Comparison of ENCODE assay signal across 17 cellular contexts in genomic region chr5:158068964-158069363, GRCh38.
"Had no signal": no experiment of that assay in that cellular context is flagged by ENCODE, and none has a peak within 500 bp of the region (broad histone marks: within the 10 kb centered on the region; RNA-seq: fewer than 3 reads in every experiment).

No MANE protein-coding gene starts in this region.

- H3K4me3 ChIP-seq: colonic mucosa, heart left ventricle, suprapubic skin, tibial artery, upper lobe of left lung, uterus had no signal

- ATAC-seq: left colon; natural killer cell treated with Interleukin-12 subunit alpha and Interleukin-12 subunit beta and Interleukin-15 and Interleukin-18, amount 100 ng/mL, for 72 hours; stimulated activated effector memory CD8-positive, alpha-beta T cell treated with anti-CD3 and anti-CD28 coated beads, Interleukin-12 subunit alpha, Interleukin-12 subunit beta, amount 100 ng/mL, for 72 hours; stimulated activated naive CD8-positive, alpha-beta T cell treated with anti-CD3 and anti-CD28 coated beads, Interleukin-15, Interleukin-2, amounts not matched to agents 100 U/mL and 50 U/mL, for 24 hours had no signal

- H3K4me1 ChIP-seq: colonic mucosa, upper lobe of left lung had no signal

- H3K36me3 ChIP-seq: colonic mucosa, heart left ventricle, suprapubic skin, tibial artery, upper lobe of left lung, uterus had no signal

- H3K27ac ChIP-seq: colonic mucosa, heart left ventricle, suprapubic skin, tibial artery, upper lobe of left lung had no signal

- DNase-seq: colonic mucosa; dermis blood vessel endothelial cell; erythroblast; heart left ventricle; hippocampal formation; left colon; mammary epithelial cell; posterior cingulate gyrus; stimulated activated CD4-positive, alpha-beta T cell treated with anti-CD3 and anti-CD28 coated beads, Interleukin-4, amount 100 ng/mL, for 1 hour; stimulated activated CD8-positive, alpha-beta memory T cell treated with anti-CD3 and anti-CD28 coated beads, Interleukin-4, amount 100 ng/mL, for 48 hours; stimulated activated naive CD8-positive, alpha-beta T cell treated with anti-CD3 and anti-CD28 coated beads, Interleukin-15, Interleukin-2, amounts not matched to agents 100 U/mL and 50 U/mL, for 24 hours; tibial artery; upper lobe of left lung; uterus had no signal

- H3K9me3 ChIP-seq: colonic mucosa, heart left ventricle, suprapubic skin, tibial artery, upper lobe of left lung, uterus had no signal

- H3K27me3 ChIP-seq: colonic mucosa, heart left ventricle, suprapubic skin, tibial artery, upper lobe of left lung, uterus had no signal
